In the genomic region with DNA sequence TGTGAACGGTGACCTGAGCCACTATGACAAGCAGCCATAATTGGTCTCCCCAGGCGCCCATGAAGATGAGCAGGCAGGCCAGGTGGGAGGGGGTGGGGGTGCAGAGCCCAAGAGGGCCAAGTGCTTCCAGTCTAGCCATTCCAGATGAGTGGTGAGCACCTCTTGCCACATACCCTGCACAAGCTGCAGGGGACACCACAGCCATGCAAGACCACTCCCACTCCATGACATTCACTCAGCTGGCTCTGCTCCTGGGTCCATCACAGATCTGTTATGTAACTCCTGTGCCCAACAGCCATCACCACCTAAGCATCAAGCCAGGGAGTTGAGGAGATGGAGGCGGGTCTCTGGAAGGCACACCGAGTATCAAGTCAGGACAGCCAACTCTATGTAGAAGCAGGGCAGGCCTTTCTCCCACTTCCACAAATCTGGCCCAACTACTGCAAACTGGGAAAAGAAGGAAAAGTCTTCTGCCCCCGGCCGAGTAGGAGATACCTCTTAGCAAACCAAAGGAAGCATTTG, we compare ENCODE assay signal across 1 cellular context.
A peak's percentile ranks its signal among the peaks of the same experiment; 100 is the strongest.
TF ChIP-seq lines count a peak whose summit lies in the region.

No MANE protein-coding gene starts in this region.

TF ChIP-seq in HepG2, 621 proteins besides CTCF, POLR2A, EP300 and RAD21:
- no peak for TF ChIP-seq RFX3 (CRISPR knock-in tag; IDR thresholded peaks at IDR 0.05)
- TF ChIP-seq SP4 (CRISPR knock-in tag; IDR thresholded peaks at IDR 0.05), result no peak
- TF ChIP-seq EED (CRISPR knock-in tag; IDR thresholded peaks at IDR 0.05), result no peak
- TF ChIP-seq, protein P1, sequence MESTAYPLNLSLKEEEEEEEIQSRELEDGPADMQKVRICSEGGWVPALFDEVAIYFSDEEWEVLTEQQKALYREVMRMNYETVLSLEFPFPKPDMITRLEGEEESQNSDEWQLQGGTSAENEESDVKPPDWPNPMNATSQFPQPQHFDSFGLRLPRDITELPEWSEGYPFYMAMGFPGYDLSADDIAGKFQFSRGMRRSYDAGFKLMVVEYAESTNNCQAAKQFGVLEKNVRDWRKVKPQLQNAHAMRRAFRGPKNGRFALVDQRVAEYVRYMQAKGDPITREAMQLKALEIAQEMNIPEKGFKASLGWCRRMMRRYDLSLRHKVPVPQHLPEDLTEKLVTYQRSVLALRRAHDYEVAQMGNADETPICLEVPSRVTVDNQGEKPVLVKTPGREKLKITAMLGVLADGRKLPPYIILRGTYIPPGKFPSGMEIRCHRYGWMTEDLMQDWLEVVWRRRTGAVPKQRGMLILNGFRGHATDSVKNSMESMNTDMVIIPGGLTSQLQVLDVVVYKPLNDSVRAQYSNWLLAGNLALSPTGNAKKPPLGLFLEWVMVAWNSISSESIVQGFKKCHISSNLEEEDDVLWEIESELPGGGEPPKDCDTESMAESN (CRISPR knock-in tag; conservative IDR thresholded peaks at IDR 0.05), result no peak
- TF ChIP-seq ZBTB7A (CRISPR knock-in tag; IDR thresholded peaks at IDR 0.05), result 0 out of 2 replicates have a peak, but pooled peaks have one; percentile 28
- no peak for TF ChIP-seq NONO (IDR thresholded peaks at IDR 0.05)
- TF ChIP-seq NONO (CRISPR knock-in tag; conservative IDR thresholded peaks at IDR 0.05), result no peak
- TF ChIP-seq, protein P2, sequence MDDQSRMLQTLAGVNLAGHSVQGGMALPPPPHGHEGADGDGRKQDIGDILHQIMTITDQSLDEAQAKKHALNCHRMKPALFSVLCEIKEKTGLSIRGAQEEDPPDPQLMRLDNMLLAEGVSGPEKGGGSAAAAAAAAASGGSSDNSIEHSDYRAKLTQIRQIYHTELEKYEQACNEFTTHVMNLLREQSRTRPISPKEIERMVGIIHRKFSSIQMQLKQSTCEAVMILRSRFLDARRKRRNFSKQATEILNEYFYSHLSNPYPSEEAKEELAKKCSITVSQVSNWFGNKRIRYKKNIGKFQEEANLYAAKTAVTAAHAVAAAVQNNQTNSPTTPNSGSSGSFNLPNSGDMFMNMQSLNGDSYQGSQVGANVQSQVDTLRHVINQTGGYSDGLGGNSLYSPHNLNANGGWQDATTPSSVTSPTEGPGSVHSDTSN (CRISPR knock-in tag; IDR thresholded peaks at IDR 0.05; ENCODE audit: borderline replicate concordance), result no peak
- no peak for TF ChIP-seq ZNF614 (CRISPR knock-in tag; IDR thresholded peaks at IDR 0.05; ENCODE audit: borderline replicate concordance)
- TF ChIP-seq, protein P3, sequence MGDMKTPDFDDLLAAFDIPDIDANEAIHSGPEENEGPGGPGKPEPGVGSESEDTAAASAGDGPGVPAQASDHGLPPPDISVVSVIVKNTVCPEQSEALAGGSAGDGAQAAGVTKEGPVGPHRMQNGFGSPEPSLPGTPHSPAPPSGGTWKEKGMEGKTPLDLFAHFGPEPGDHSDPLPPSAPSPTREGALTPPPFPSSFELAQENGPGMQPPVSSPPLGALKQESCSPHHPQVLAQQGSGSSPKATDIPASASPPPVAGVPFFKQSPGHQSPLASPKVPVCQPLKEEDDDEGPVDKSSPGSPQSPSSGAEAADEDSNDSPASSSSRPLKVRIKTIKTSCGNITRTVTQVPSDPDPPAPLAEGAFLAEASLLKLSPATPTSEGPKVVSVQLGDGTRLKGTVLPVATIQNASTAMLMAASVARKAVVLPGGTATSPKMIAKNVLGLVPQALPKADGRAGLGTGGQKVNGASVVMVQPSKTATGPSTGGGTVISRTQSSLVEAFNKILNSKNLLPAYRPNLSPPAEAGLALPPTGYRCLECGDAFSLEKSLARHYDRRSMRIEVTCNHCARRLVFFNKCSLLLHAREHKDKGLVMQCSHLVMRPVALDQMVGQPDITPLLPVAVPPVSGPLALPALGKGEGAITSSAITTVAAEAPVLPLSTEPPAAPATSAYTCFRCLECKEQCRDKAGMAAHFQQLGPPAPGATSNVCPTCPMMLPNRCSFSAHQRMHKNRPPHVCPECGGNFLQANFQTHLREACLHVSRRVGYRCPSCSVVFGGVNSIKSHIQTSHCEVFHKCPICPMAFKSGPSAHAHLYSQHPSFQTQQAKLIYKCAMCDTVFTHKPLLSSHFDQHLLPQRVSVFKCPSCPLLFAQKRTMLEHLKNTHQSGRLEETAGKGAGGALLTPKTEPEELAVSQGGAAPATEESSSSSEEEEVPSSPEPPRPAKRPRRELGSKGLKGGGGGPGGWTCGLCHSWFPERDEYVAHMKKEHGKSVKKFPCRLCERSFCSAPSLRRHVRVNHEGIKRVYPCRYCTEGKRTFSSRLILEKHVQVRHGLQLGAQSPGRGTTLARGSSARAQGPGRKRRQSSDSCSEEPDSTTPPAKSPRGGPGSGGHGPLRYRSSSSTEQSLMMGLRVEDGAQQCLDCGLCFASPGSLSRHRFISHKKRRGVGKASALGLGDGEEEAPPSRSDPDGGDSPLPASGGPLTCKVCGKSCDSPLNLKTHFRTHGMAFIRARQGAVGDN (CRISPR knock-in tag; IDR thresholded peaks at IDR 0.05), result peak; percentile 10; the same call in 1 of the 2 replicates
TF ChIP-seq in HepG2: peak in this region for 2.
